In genomic region chr11:75735181-75735845, GRCh38 we compare ENCODE assay signal across 21 cellular contexts. TPM values are rescaled to one million over a fixed set of nuclear protein-coding genes. Genes with fewer than 3 reads are reported as not detected.
"Had no signal": no experiment of that assay in that cellular context is flagged by ENCODE, and none has a peak within 500 bp of the region (broad histone marks: within the 10 kb centered on the region; RNA-seq: fewer than 3 reads in every experiment).

No MANE protein-coding gene starts in this region.

- H3K9ac ChIP-seq: SK-N-SH had no signal

- H3K4me3 ChIP-seq: lower lobe of right lung, ovary, skin epidermis, testis, upper lobe of right lung had no signal

- H3K4me1 Mint-ChIP-seq: mesothelial cell of epicardium, T-cell had no signal

- H3K9me3 Mint-ChIP-seq: activated T-helper 2 cell treated with anti-CD3 and anti-CD28 coated beads, Interferon-gamma antibody, Interleukin-2, Interleukin-4, amounts not matched to agents 10 μg/mL and 5 μg/mL and 100 μg/mL, durations not matched to agents 14 hours and 24 hours and 36 hours; neural crest cell; T-cell had no signal

- H3K4me3 Mint-ChIP-seq: mesothelial cell of epicardium, neural crest cell, T-cell had no signal

- H3K36me3 ChIP-seq: lower lobe of right lung, ovary, upper lobe of right lung had no signal

- H3K4me1 ChIP-seq: testis had no signal

- ATAC-seq: esophagus mucosa; lower lobe of right lung; stimulated activated naive CD8-positive, alpha-beta T cell treated with anti-CD3 and anti-CD28 coated beads, Interleukin-15, Interleukin-2, amounts not matched to agents 100 U/mL and 50 U/mL, for 24 hours; T-cell; upper lobe of right lung had no signal

- DNase-seq: activated CD4-positive, alpha-beta T cell treated with anti-CD3 and anti-CD28 coated beads, Interleukin-2, amount 50 U/mL, for 48 hours; activated naive CD4-positive, alpha-beta T cell treated with anti-CD3 and anti-CD28 coated beads, Interleukin-2, amount 50 U/mL, for 16 hours; kidney glomerular epithelial cell; lower lobe of right lung; ovary; SK-N-SH; stimulated activated CD4-positive, alpha-beta T cell treated with anti-CD3 and anti-CD28 coated beads, Interleukin-4, amount 100 ng/mL, for 24 hours; stimulated activated naive CD8-positive, alpha-beta T cell treated with anti-CD3 and anti-CD28 coated beads, Interleukin-15, Interleukin-2, amounts not matched to agents 100 U/mL and 50 U/mL, for 24 hours; T-cell; T1000; testis; upper lobe of right lung had no signal

- H3K27ac ChIP-seq: lower lobe of right lung, ovary, skin epidermis, testis, upper lobe of right lung had no signal

- H3K27me3 ChIP-seq: ovary, testis, upper lobe of right lung had no signal

- H3K36me3 Mint-ChIP-seq: mesothelial cell of epicardium, T-cell had no signal

- H3K27ac Mint-ChIP-seq: activated T-helper 2 cell treated with anti-CD3 and anti-CD28 coated beads, Interferon-gamma antibody, Interleukin-2, Interleukin-4, amounts not matched to agents 10 μg/mL and 5 μg/mL and 100 μg/mL, durations not matched to agents 14 hours and 24 hours and 36 hours; mesothelial cell of epicardium; T-cell had no signal

- H3K9me3 ChIP-seq: lower lobe of right lung, ovary, SK-N-SH, testis, upper lobe of right lung had no signal

RNA-seq across cellular contexts. Expression of gene MOGAT2, which starts 17.7 kb away (rescaled TPM):
- total RNA-seq: activated T-helper 2 cell treated with anti-CD3 and anti-CD28 coated beads, Interferon-gamma antibody, Interleukin-2, Interleukin-4, amounts not matched to agents 10 μg/mL and 5 μg/mL and 100 μg/mL, durations not matched to agents 14 hours and 24 hours and 36 hours; astrocyte; bronchial epithelial cell; chondrocyte; dermis microvascular lymphatic vessel endothelial cell; lower lobe of right lung; mesothelial cell of epicardium; neural crest cell; upper lobe of right lung had no signal
- polyA plus RNA-seq: ovary had no signal
